Comparison of ENCODE assay signal across 1 cellular context in genomic region chr7:2525931-2526630, GRCh38.
A peak's percentile ranks its signal among the peaks of the same experiment; 100 is the strongest.
TF ChIP-seq lines count a peak whose summit lies in the region.

No MANE protein-coding gene starts in this region.

TF ChIP-seq in WTC11, 78 proteins besides CTCF, POLR2A, EP300 and RAD21 (continued from another document):
- TF ChIP-seq FOXP4 (CRISPR knock-in tag; IDR thresholded peaks at IDR 0.05), result 0 out of 2 replicates have a peak, but pooled peaks have one; percentile 33
- no peak for TF ChIP-seq IRF2 (CRISPR knock-in tag; IDR thresholded peaks at IDR 0.05; ENCODE audit: borderline replicate concordance, low read depth)
- 0 out of 2 replicates have a peak, but pooled peaks have one; percentile 20 for TF ChIP-seq TEAD1 (CRISPR knock-in tag; IDR thresholded peaks at IDR 0.05)
- no peak for TF ChIP-seq MYBL2 (CRISPR knock-in tag; IDR thresholded peaks at IDR 0.05)
- no peak for TF ChIP-seq ATF1 (CRISPR knock-in tag; IDR thresholded peaks at IDR 0.05)
- TF ChIP-seq HMGXB4 (CRISPR knock-in tag; IDR thresholded peaks at IDR 0.05), result 0 out of 2 replicates have a peak, but pooled peaks have one; percentile 3
- 0 out of 2 replicates have a peak, but pooled peaks have one; percentile 19 for TF ChIP-seq ZNF423 (CRISPR knock-in tag; IDR thresholded peaks at IDR 0.05)
